ENCODE assay signal across 12 cellular contexts in genomic region chr17:64183815-64184397, GRCh38. TPM values are rescaled to one million over a fixed set of nuclear protein-coding genes. Genes with fewer than 3 reads are reported as not detected.
DNase-seq lines count a peak whose midpoint lies in the region; ATAC-seq, FAIRE-seq and TF ChIP-seq lines count a peak whose summit lies in the region.
"Had no signal": no experiment of that assay in that cellular context is flagged by ENCODE, and none has a peak within 500 bp of the region (broad histone marks: within the 10 kb centered on the region; RNA-seq: fewer than 3 reads in every experiment).

No MANE protein-coding gene starts in this region.

- peaks cover 5% of the 10 kb centered on the region; the same call in 1 of the 2 replicates for H3K36me3 ChIP-seq in PC-3 (ENCODE audit: low read depth, low read length)
- H3K36me3 ChIP-seq in bronchial epithelial cell (ENCODE audit: control insufficient read depth, insufficient read depth, low read length) = peaks cover 1% of the 10 kb centered on the region
- H3K36me3 ChIP-seq in uterus = no peaks in the 10 kb centered on the region

- H3K4me3 Mint-ChIP-seq in activated naive CD4-positive, alpha-beta T cell treated with anti-CD3 and anti-CD28 coated beads for 36 hours = no peak overlapping the region
- no peak overlapping the region for H3K4me3 Mint-ChIP-seq in activated naive CD4-positive, alpha-beta T cell treated with anti-CD3 and anti-CD28 coated beads, Interleukin-2, amount 10 ng/mL, durations not matched to agents 7 days and 5 days
- H3K4me3 Mint-ChIP-seq in type B pancreatic cell = no peak overlapping the region
- H3K4me3 Mint-ChIP-seq: B cell had no signal

- H3K36me3 Mint-ChIP-seq in activated naive CD4-positive, alpha-beta T cell treated with anti-CD3 and anti-CD28 coated beads for 36 hours (ENCODE audit: low read depth) = peaks cover 22% of the 10 kb centered on the region
- H3K36me3 Mint-ChIP-seq in activated naive CD4-positive, alpha-beta T cell treated with anti-CD3 and anti-CD28 coated beads, Interleukin-2, amount 10 ng/mL, durations not matched to agents 7 days and 5 days = peaks cover 9% of the 10 kb centered on the region
- peaks cover 24% of the 10 kb centered on the region for H3K36me3 Mint-ChIP-seq in type B pancreatic cell

- ATAC-seq in PC-3 (peak; percentile 82), GM21390 (IDR thresholded peaks at IDR 0.05; ENCODE audit: unreplicated experiment) (no peak)

- no peaks in the 10 kb centered on the region for H3K9me2 ChIP-seq in PC-3 (replicated peaks; ENCODE audit: low read length)

- H3K9me3 ChIP-seq in PC-3 (ENCODE audit: low read length) (no peaks in the 10 kb centered on the region), uterus (no peaks in the 10 kb centered on the region)

- H3K27me3 ChIP-seq in PC-3 (ENCODE audit: low read length) = no peaks in the 10 kb centered on the region
- no peaks in the 10 kb centered on the region for H3K27me3 ChIP-seq in bronchial epithelial cell (ENCODE audit: control insufficient read depth, insufficient read depth, low read length)
- no peaks in the 10 kb centered on the region for H3K27me3 ChIP-seq in uterus

- intact Hi-C loops in activated naive CD4-positive, alpha-beta T cell treated with anti-CD3 and anti-CD28 coated beads for 36 hours (cut with micrococcal nuclease) = no loop called here
- intact Hi-C loops in PC-3 (cut with micrococcal nuclease) = loop anchor here (5.0 kb wide), 1 partner anchor 48 kb away; no protein-coding TSS in a partner anchor
- intact Hi-C loops in uterus (cut with DNase I; ENCODE audit: low total_unique reads) = no loop called here

- H2AFZ ChIP-seq in PC-3 (ENCODE audit: low read length) = no peak overlapping the region

- no TSS peak for BruUV-seq in PC-3 (replicated peaks; lab: Mats Ljungman, UMichigan)

- no peaks in the 10 kb centered on the region for H3K9me3 Mint-ChIP-seq in activated naive CD4-positive, alpha-beta T cell treated with anti-CD3 and anti-CD28 coated beads for 36 hours
- peaks cover 5% of the 10 kb centered on the region for H3K9me3 Mint-ChIP-seq in activated naive CD4-positive, alpha-beta T cell treated with anti-CD3 and anti-CD28 coated beads, Interleukin-2, amount 10 ng/mL, durations not matched to agents 7 days and 5 days
- H3K9me3 Mint-ChIP-seq in type B pancreatic cell = no peaks in the 10 kb centered on the region

- no peaks in the 10 kb centered on the region for H3F3A ChIP-seq in PC-3 (ENCODE audit: low read length, unreplicated experiment)

- POLR2A ChIA-PET in PC-3 (lab: Charles Lee; ENCODE audit: unreplicated experiment) = no interaction called here

- H4K20me1 ChIP-seq in PC-3 (ENCODE audit: low read length) = no peaks in the 10 kb centered on the region

- no peak overlapping the region for H3K9ac ChIP-seq in PC-3 (ENCODE audit: low read length)

- H3K79me2 ChIP-seq in PC-3 (ENCODE audit: low read length) = no peaks in the 10 kb centered on the region

- peaks cover 6% of the 10 kb centered on the region for H3K4me1 Mint-ChIP-seq in activated naive CD4-positive, alpha-beta T cell treated with anti-CD3 and anti-CD28 coated beads for 36 hours (ENCODE audit: low read depth)
- H3K4me1 Mint-ChIP-seq in activated naive CD4-positive, alpha-beta T cell treated with anti-CD3 and anti-CD28 coated beads, Interleukin-2, amount 10 ng/mL, durations not matched to agents 7 days and 5 days = peaks cover 14% of the 10 kb centered on the region
- peaks cover 16% of the 10 kb centered on the region for H3K4me1 Mint-ChIP-seq in type B pancreatic cell (ENCODE audit: unreplicated experiment)
- H3K4me1 Mint-ChIP-seq: B cell had no signal

- H3K4me1 ChIP-seq in PC-3 (ENCODE audit: insufficient read depth, low read length) (peaks cover 6% of the 10 kb centered on the region; the same call in 1 of the 2 replicates), uterus (peaks cover 0 to 4% of the 10 kb centered on the region in 2 donors)

- H3K27ac Mint-ChIP-seq in activated naive CD4-positive, alpha-beta T cell treated with anti-CD3 and anti-CD28 coated beads for 36 hours = no peak overlapping the region
- no peak overlapping the region for H3K27ac Mint-ChIP-seq in activated naive CD4-positive, alpha-beta T cell treated with anti-CD3 and anti-CD28 coated beads, Interleukin-2, amount 10 ng/mL, durations not matched to agents 7 days and 5 days
- no peak overlapping the region for H3K27ac Mint-ChIP-seq in type B pancreatic cell
- H3K27ac Mint-ChIP-seq: B cell had no signal

- no peak for FAIRE-seq in bronchial epithelial cell (lab: Jason Lieb, UNC)

- no peaks in the 10 kb centered on the region for H3K27me3 Mint-ChIP-seq in activated naive CD4-positive, alpha-beta T cell treated with anti-CD3 and anti-CD28 coated beads for 36 hours (ENCODE audit: low read depth)
- H3K27me3 Mint-ChIP-seq in activated naive CD4-positive, alpha-beta T cell treated with anti-CD3 and anti-CD28 coated beads, Interleukin-2, amount 10 ng/mL, durations not matched to agents 7 days and 5 days = no peaks in the 10 kb centered on the region
- H3K27me3 Mint-ChIP-seq in type B pancreatic cell = no peaks in the 10 kb centered on the region
- H3K27me3 Mint-ChIP-seq: B cell had no signal

- H3K27ac ChIP-seq in PC-3 (ENCODE audit: low read length) (no peak overlapping the region), uterus (no peak overlapping the region)

- CTCF ChIA-PET in activated naive CD4-positive, alpha-beta T cell treated with anti-CD3 and anti-CD28 coated beads for 36 hours (lab: Charles Lee) = interaction anchor here (0.6 to 1.5 kb wide), 2 partner anchors 108 to 146 kb away, joined by 3 to 4 read pairs; no protein-coding TSS in a partner anchor
- CTCF ChIA-PET in activated naive CD4-positive, alpha-beta T cell treated with anti-CD3 and anti-CD28 coated beads, Interleukin-2, amount 10 ng/mL, durations not matched to agents 7 days and 5 days (lab: Charles Lee) = no interaction called here
- CTCF ChIA-PET in PC-3 (lab: Charles Lee) = no interaction called here

- H3K4me3 ChIP-seq in PC-3 (ENCODE audit: low read length) = no peak overlapping the region
- no peak overlapping the region for H3K4me3 ChIP-seq in bronchial epithelial cell (ENCODE audit: low read depth, low read length)
- no peak overlapping the region for H3K4me3 ChIP-seq in uterus
- H3K4me3 ChIP-seq: skin epidermis had no signal

- TF ChIP-seq POLR2A in uterus (IDR thresholded peaks at IDR 0.05) = no peak

- peak; percentile 28 for DNase-seq in activated naive CD4-positive, alpha-beta T cell treated with anti-CD3 and anti-CD28 coated beads for 36 hours
- DNase-seq in activated naive CD4-positive, alpha-beta T cell treated with anti-CD3 and anti-CD28 coated beads, Interleukin-2, amount 10 ng/mL, durations not matched to agents 7 days and 5 days = no peak
- DNase-seq in PC-3 = peak; percentile 56
- peak; percentile 43 for DNase-seq in bronchial epithelial cell (ENCODE audit: low read depth)
- peak; percentile 7 to 12 for DNase-seq in stimulated activated CD4-positive, alpha-beta T cell treated with anti-CD3 and anti-CD28 coated beads, Interleukin-4, amount 100 ng/mL, for 48 hours (ENCODE audit: low read depth in 2 of 2)
- no peak for DNase-seq in type B pancreatic cell (ENCODE audit: extremely low spot score, unreplicated experiment)
- no peak for DNase-seq in uterus
- DNase-seq: head of caudate nucleus, SHP77 had no signal

- TF ChIP-seq CTCF in PC-3 (conservative IDR thresholded peaks at IDR 0.05; ENCODE audit: low read depth, low read length) = no peak
- TF ChIP-seq CTCF in bronchial epithelial cell (IDR thresholded peaks at IDR 0.05; ENCODE audit: insufficient read depth, low read length, severe bottlenecking) = no peak
- TF ChIP-seq CTCF in type B pancreatic cell (conservative IDR thresholded peaks at IDR 0.05) = no peak
- TF ChIP-seq CTCF in uterus (IDR thresholded peaks at IDR 0.05) = no peak

- no peak overlapping the region for H3K4me2 ChIP-seq in PC-3 (ENCODE audit: low read length)

RNA-seq across cellular contexts. Expression of gene ERN1, which starts 54.0 kb away (rescaled TPM):
- 10 to 100 TPM; 21.9 to 22.0 TPM for total RNA-seq in activated naive CD4-positive, alpha-beta T cell treated with anti-CD3 and anti-CD28 coated beads for 36 hours
- total RNA-seq in PC-3 (2014; rRNA removed) (13.5 and 17.9 TPM in 2 replicates), bronchial epithelial cell (22.1 and 35.2 TPM in 2 replicates), type B pancreatic cell (ENCODE audit: low replicate concordance) (12.1 and 13.9 TPM in 2 replicates), uterus (10 to 100 TPM in 3 of 4 donors, 1 to 10 TPM in 1; 4.4 to 56.5 (median 15.0) TPM)

Comparison
In these comparisons a context has a peak if more than half of its experiments do, and no peak if none do; other contexts are left out.
1. DNase-seq: peak in activated naive CD4-positive, alpha-beta T cell treated with anti-CD3 and anti-CD28 coated beads for 36 hours (single experiment), PC-3 (single experiment), bronchial epithelial cell (single experiment) and stimulated activated CD4-positive, alpha-beta T cell treated with anti-CD3 and anti-CD28 coated beads, Interleukin-4, amount 100 ng/mL, for 48 hours (2 of 2); none in activated naive CD4-positive, alpha-beta T cell treated with anti-CD3 and anti-CD28 coated beads, Interleukin-2, amount 10 ng/mL, durations not matched to agents 7 days and 5 days (single experiment), type B pancreatic cell (single experiment) and uterus (0 of 2).